Comparison of ENCODE assay signal across 25 cellular contexts in the genomic region with DNA sequence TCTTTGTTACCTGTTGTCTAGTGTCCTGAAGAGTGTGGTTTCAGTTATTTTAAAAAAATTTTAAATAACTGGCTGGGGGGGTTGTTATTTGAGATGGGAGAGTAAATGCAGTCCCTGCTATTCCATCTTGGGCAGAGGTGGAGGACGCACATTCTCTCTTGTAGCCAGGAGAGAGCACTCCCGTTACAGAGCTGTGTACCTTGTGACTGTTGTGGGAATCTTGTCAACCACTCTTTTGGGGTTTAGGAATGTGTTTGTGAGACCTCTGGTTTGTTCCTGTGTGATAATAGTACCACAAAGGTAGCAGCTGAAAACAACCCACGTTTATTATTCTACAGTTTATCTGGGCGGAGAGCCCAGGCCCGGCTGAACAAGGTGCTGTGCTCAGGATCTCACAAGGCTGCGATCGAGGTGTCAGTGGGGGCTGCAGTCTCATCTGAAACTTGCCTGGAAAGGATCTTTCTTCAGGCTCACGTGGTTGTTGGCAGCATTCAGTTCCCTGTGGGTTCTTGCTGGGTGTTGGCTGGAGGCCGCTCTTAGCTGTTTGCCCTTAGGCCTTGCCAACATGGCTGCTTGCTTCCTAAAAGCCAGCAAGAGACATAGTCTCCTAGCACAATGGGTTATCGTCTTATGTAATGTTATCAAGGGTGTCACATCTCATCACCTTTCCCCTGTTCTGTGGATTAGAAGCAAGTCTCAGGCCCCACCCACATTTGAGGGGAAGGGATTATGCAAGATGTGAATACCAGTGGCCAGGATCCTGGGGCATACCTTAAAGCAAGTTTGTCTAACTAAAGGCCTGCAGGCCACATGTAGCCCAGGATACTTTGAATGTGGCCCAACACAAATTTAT. TPM values are rescaled to one million over a fixed set of nuclear protein-coding genes. Genes with fewer than 3 reads are reported as not detected.
A peak's percentile ranks its signal among the peaks of the same experiment; 100 is the strongest.
DNase-seq lines count a peak whose midpoint lies in the region; ATAC-seq, FAIRE-seq and TF ChIP-seq lines count a peak whose summit lies in the region.
"Had no signal": no experiment of that assay in that cellular context is flagged by ENCODE, and none has a peak within 500 bp of the region (broad histone marks: within the 10 kb centered on the region; RNA-seq: fewer than 3 reads in every experiment).

No MANE protein-coding gene starts in this region.

- H3K27me3 Mint-ChIP-seq in progenitor cell of endocrine pancreas, result no peaks in the 10 kb centered on the region
- H3K27me3 Mint-ChIP-seq: activated naive CD8-positive, alpha-beta T cell had no signal

- peaks cover 62% of the 10 kb centered on the region for H3K36me3 Mint-ChIP-seq in progenitor cell of endocrine pancreas (ENCODE audit: insufficient read depth)

- 89% methylated on average over 10 of the region's 10 CpGs for WGBS in mammary epithelial cell (ENCODE audit: low coverage, missing lambda C conversion rate)
- WGBS in right cardiac atrium, result 80% methylated on average over 10 of the region's 10 CpGs
- 90 to 95% methylated on average over 10 of the region's 10 CpGs for WGBS in sigmoid colon, 2 donors
- 83% methylated on average over 6 of the region's 10 CpGs for WGBS in suprapubic skin

- ATAC-seq in right cardiac atrium, result peak in 1 of 2 donors; percentile 49
- no peak for ATAC-seq in GM18519 (IDR thresholded peaks at IDR 0.05; ENCODE audit: low FRiP score, unreplicated experiment)
- ATAC-seq: activated CD4-positive, CD25-positive, alpha-beta regulatory T cell treated with anti-CD3 and anti-CD28 coated beads, Interleukin-2, amount 50 U/mL, for 24 hours; activated CD8-positive, alpha-beta T cell treated with anti-CD3 and anti-CD28 coated beads, Interleukin-2, amount 10 ng/mL, durations not matched to agents 7 days and 5 days; activated T-cell treated with anti-CD3 and anti-CD28 coated beads, Interleukin-2, amount 50 U/mL, for 4 hours had no signal

- TF ChIP-seq POLR2A in GM12892 (IDR thresholded peaks at IDR 0.05; ENCODE audit: low read depth, low read length) (no peak), sigmoid colon (IDR thresholded peaks at IDR 0.05) (no peak), suprapubic skin (IDR thresholded peaks at IDR 0.05) (no peak)

- H3K9me3 ChIP-seq in mammary epithelial cell (replicated peaks; ENCODE audit: insufficient read depth, low read length) (peaks cover 12% of the 10 kb centered on the region), right cardiac atrium (ENCODE audit: control insufficient read depth, low read length) (no peaks in the 10 kb centered on the region), sigmoid colon (peaks cover 7 to 15% (median 9%) of the 10 kb centered on the region in 4 donors), colonic mucosa (no peaks in the 10 kb centered on the region), suprapubic skin (no peaks in the 10 kb centered on the region)

- H4K20me1 ChIP-seq in mammary epithelial cell (ENCODE audit: insufficient read depth, low read length), result no peaks in the 10 kb centered on the region

- FAIRE-seq in GM12892 (lab: Jason Lieb, UNC), result peak; percentile 68

- H2AFZ ChIP-seq in mammary epithelial cell (ENCODE audit: low read depth, low read length), result no peak overlapping the region
- H2AFZ ChIP-seq: neural progenitor cell had no signal

- peaks cover 3% of the 10 kb centered on the region for H3K79me2 ChIP-seq in mammary epithelial cell (ENCODE audit: insufficient read depth, low read length)

- no TSS peak for BruUV-seq in mammary epithelial cell (replicated peaks; lab: Mats Ljungman, UMichigan)

- H3K4me3 ChIP-seq in mammary epithelial cell (replicated peaks in 1 of 3; ENCODE audit: insufficient read depth in 1 of 3, low read depth in 2 of 3, low read length in 3 of 3), result no peak overlapping the region
- no peak overlapping the region for H3K4me3 ChIP-seq in right cardiac atrium (ENCODE audit: low read length)
- H3K4me3 ChIP-seq in sigmoid colon, result no peak overlapping the region
- no peak overlapping the region for H3K4me3 ChIP-seq in colonic mucosa
- no peak overlapping the region for H3K4me3 ChIP-seq in suprapubic skin
- H3K4me3 ChIP-seq: dorsolateral prefrontal cortex, neural progenitor cell had no signal

- in situ Hi-C loops in mammary epithelial cell (cut with MboI; ENCODE audit: low sequenced_read_pairs in 2 of 2), result no loop called here

- no peaks in the 10 kb centered on the region for H3K4me1 Mint-ChIP-seq in progenitor cell of endocrine pancreas (ENCODE audit: low read depth)
- H3K4me1 Mint-ChIP-seq: neural progenitor cell had no signal

- H3K36me3 ChIP-seq in mammary epithelial cell (ENCODE audit: insufficient read depth, low read length) (peaks cover 3% of the 10 kb centered on the region), sigmoid colon (peaks cover 18 to 74% (median 27%) of the 10 kb centered on the region in 4 donors), colonic mucosa (peaks cover 19% of the 10 kb centered on the region), suprapubic skin (peaks cover 98% of the 10 kb centered on the region)

- intact Hi-C loops in mammary epithelial cell (cut with micrococcal nuclease) (no loop called here), right cardiac atrium (cut with DNase I) (no loop called here), sigmoid colon (cut with DNase I) (loop anchor here (5.0 kb wide), 1 partner anchor 163 kb away; no protein-coding TSS in a partner anchor), colonic mucosa (cut with DNase I) (no loop called here)

- no peak overlapping the region for H3K4me2 ChIP-seq in mammary epithelial cell (ENCODE audit: insufficient read depth, low read depth, low read length)
- H3K4me2 ChIP-seq: neural progenitor cell had no signal

- H3K27me3 ChIP-seq in mammary epithelial cell (ENCODE audit: insufficient read depth, low read length) (no peaks in the 10 kb centered on the region), right cardiac atrium (ENCODE audit: control insufficient read depth, insufficient read depth) (no peaks in the 10 kb centered on the region), sigmoid colon (no peaks in the 10 kb centered on the region), colonic mucosa (no peaks in the 10 kb centered on the region), suprapubic skin (no peaks in the 10 kb centered on the region)
- H3K27me3 ChIP-seq: brain microvascular endothelial cell, dorsolateral prefrontal cortex, neural progenitor cell had no signal

- H3K4me1 ChIP-seq in mammary epithelial cell (ENCODE audit: insufficient read depth, low read length) (no peaks in the 10 kb centered on the region), right cardiac atrium (ENCODE audit: control insufficient read depth, insufficient read depth, low read length) (peaks cover 4% of the 10 kb centered on the region), sigmoid colon (peaks cover 0 to 64% (median 46%) of the 10 kb centered on the region in 4 donors), colonic mucosa (no peaks in the 10 kb centered on the region), suprapubic skin (no peaks in the 10 kb centered on the region)
- H3K4me1 ChIP-seq: neural progenitor cell had no signal

- peaks cover 17% of the 10 kb centered on the region for H3K9me3 Mint-ChIP-seq in progenitor cell of endocrine pancreas (ENCODE audit: low read depth)

- dilution Hi-C loops in mammary epithelial cell (cut with HindIII; ENCODE audit: low sequenced_read_pairs), result no loop called here

- DNase-seq in GM12892 (ENCODE audit: insufficient read length), result no peak
- DNase-seq in mammary epithelial cell, result peak; percentile 1
- DNase-seq in right cardiac atrium, result no peak
- peak; percentile 84 for DNase-seq in sigmoid colon
- DNase-seq in colonic mucosa, result no peak
- no peak for DNase-seq in progenitor cell of endocrine pancreas (ENCODE audit: low spot score, unreplicated experiment)
- DNase-seq in suprapubic skin (ENCODE audit: low spot score in 2 of 2), result no peak
- DNase-seq: activated CD8-positive, alpha-beta T cell treated with anti-CD3 and anti-CD28 coated beads, Interleukin-2, amount 10 ng/mL, durations not matched to agents 7 days and 5 days; activated T-cell treated with anti-CD3 and anti-CD28 coated beads, Interleukin-2, amount 50 U/mL, for 4 hours; brain microvascular endothelial cell; DMS 273 treated with DMSO at 0.1 percent for 48 hours; left cardiac atrium; NCI-H1436; NCI-H2171; NCI-H69 had no signal

- no peak for TF ChIP-seq EP300 in sigmoid colon (IDR thresholded peaks at IDR 0.05)
- no peak for TF ChIP-seq EP300 in suprapubic skin (IDR thresholded peaks at IDR 0.05)

- H3K9ac ChIP-seq in mammary epithelial cell (ENCODE audit: insufficient read depth, low read length), result no peak overlapping the region
- no peak overlapping the region for H3K9ac ChIP-seq in colonic mucosa (ENCODE audit: low read depth in 2 of 2, low read length in 2 of 2)
- H3K9ac ChIP-seq: neural progenitor cell had no signal

- TF ChIP-seq CTCF in mammary epithelial cell (conservative IDR thresholded peaks at IDR 0.05 in 1 of 2, IDR thresholded peaks at IDR 0.05 in 1 of 2; ENCODE audit: extremely low read depth in 1 of 2, insufficient read depth in 1 of 2, low read depth in 1 of 2, low read length in 2 of 2) (no peak), sigmoid colon (IDR thresholded peaks at IDR 0.05) (no peak), colonic mucosa (IDR thresholded peaks at IDR 0.05) (no peak), progenitor cell of endocrine pancreas (IDR thresholded peaks at IDR 0.05; ENCODE audit: unreplicated experiment) (no peak), suprapubic skin (IDR thresholded peaks at IDR 0.05) (no peak)

- H3K4me3 Mint-ChIP-seq in progenitor cell of endocrine pancreas (ENCODE audit: low read depth), result no peak overlapping the region
- H3K4me3 Mint-ChIP-seq: activated CD8-positive, alpha-beta T cell treated with anti-CD3 and anti-CD28 coated beads, Interleukin-2, amount 10 ng/mL, durations not matched to agents 7 days and 5 days; activated naive CD8-positive, alpha-beta T cell; activated T-cell treated with anti-CD3 and anti-CD28 coated beads, Interleukin-2, amount 50 U/mL, for 4 hours; neural progenitor cell had no signal

- H3K27ac ChIP-seq in mammary epithelial cell (ENCODE audit: insufficient read depth, low read depth, low read length), result no peak overlapping the region
- H3K27ac ChIP-seq in right cardiac atrium (ENCODE audit: low read length), result peak overlapping the region; percentile 16
- peak overlapping the region; percentile 80 to 94 (median 85) for H3K27ac ChIP-seq in sigmoid colon
- H3K27ac ChIP-seq in colonic mucosa, result no peak overlapping the region
- H3K27ac ChIP-seq in suprapubic skin, result no peak overlapping the region
- H3K27ac ChIP-seq: brain microvascular endothelial cell, C4-2B, neural progenitor cell had no signal

- no peak overlapping the region for H3K27ac Mint-ChIP-seq in progenitor cell of endocrine pancreas
- H3K27ac Mint-ChIP-seq: activated CD8-positive, alpha-beta T cell treated with anti-CD3 and anti-CD28 coated beads, Interleukin-2, amount 10 ng/mL, durations not matched to agents 7 days and 5 days; activated naive CD8-positive, alpha-beta T cell; neural progenitor cell had no signal

- CTCF ChIA-PET in mammary epithelial cell (lab: Charles Lee; ENCODE audit: low non-redundant PET), result no interaction called here

RNA-seq across cellular contexts. Expression of gene IGHMBP2, which starts 20.6 kb away (rescaled TPM):
- polyA plus RNA-seq in GM12892 (2012; ENCODE audit: missing spikeins), result 5.9 TPM
- total RNA-seq in mammary epithelial cell (10 to 100 TPM in 1 of 2 donors, 1 to 10 TPM in 1; 8.2 to 19.6 TPM), right cardiac atrium (10 to 100 TPM; 11.1 to 12.7 (median 11.9) TPM), sigmoid colon (10 to 100 TPM; 12.2 to 41.3 (median 30.4) TPM), colonic mucosa (10 to 100 TPM; 16.6 to 20.4 TPM), progenitor cell of endocrine pancreas (30.6 and 30.8 TPM in 2 replicates), suprapubic skin (10 to 100 TPM; 22.9 to 55.0 (median 30.3) TPM)
- polyA plus RNA-seq in mammary epithelial cell (8.9 TPM), right cardiac atrium (10.4 TPM), sigmoid colon (10 to 100 TPM in 1 of 3 donors, 1 to 10 TPM in 2; 5.4 to 15.7 (median 8.1) TPM)
- polyA minus RNA-seq in mammary epithelial cell, result 29.0 TPM

RNA-seq across cellular contexts. Expression of gene MRPL21, which starts 20.7 kb away (rescaled TPM):
- polyA plus RNA-seq in GM12892 (2012; ENCODE audit: missing spikeins), result 77.6 TPM
- total RNA-seq in mammary epithelial cell (10 to 100 TPM; 30.2 to 66.3 TPM), right cardiac atrium (10 to 100 TPM; 57.3 to 85.5 (median 80.0) TPM), sigmoid colon (10 to 100 TPM; 53.7 to 99.1 (median 67.5) TPM), colonic mucosa (100 to 1,000 TPM in 1 of 2 donors, 10 to 100 TPM in 1; 59.8 to 104 TPM), progenitor cell of endocrine pancreas (51.4 and 54.0 TPM in 2 replicates), suprapubic skin (10 to 100 TPM; 28.6 to 43.8 (median 35.0) TPM)
- polyA plus RNA-seq in mammary epithelial cell (83.0 TPM), right cardiac atrium (144 TPM), sigmoid colon (100 to 1,000 TPM; 107 to 134 (median 124) TPM)
- 14.2 TPM for polyA minus RNA-seq in mammary epithelial cell

RNA-seq across cellular contexts. Expression of gene MRGPRD, which starts 56.5 kb away (rescaled TPM):
- not detected for polyA plus RNA-seq in GM12892 (2012; ENCODE audit: missing spikeins)
- not detected for total RNA-seq in mammary epithelial cell
- not detected for polyA plus RNA-seq in mammary epithelial cell
- not detected for polyA minus RNA-seq in mammary epithelial cell
- total RNA-seq in right cardiac atrium, result not detected
- not detected for polyA plus RNA-seq in right cardiac atrium
- total RNA-seq in sigmoid colon, result 1 to 10 TPM in 3 of 4 donors, not detected in 1; 1.9 to 2.2 (median 2.1) TPM
- not detected for polyA plus RNA-seq in sigmoid colon
- total RNA-seq in colonic mucosa, result not detected
- total RNA-seq in progenitor cell of endocrine pancreas, result not detected in 2 replicates
- not detected for total RNA-seq in suprapubic skin
- total RNA-seq: activated CD8-positive, alpha-beta T cell treated with anti-CD3 and anti-CD28 coated beads, Interleukin-2, amount 10 ng/mL, durations not matched to agents 7 days and 5 days; activated T-cell treated with anti-CD3 and anti-CD28 coated beads, Interleukin-2, amount 50 U/mL, for 4 hours; dorsolateral prefrontal cortex; epithelial cell of proximal tubule; left cardiac atrium; LHCN-M2; pulmonary artery endothelial cell; subcutaneous adipose tissue had no signal

Comparison
In these comparisons a context has a peak if more than half of its experiments do, and no peak if none do; other contexts are left out.
1. DNase-seq: peak in mammary epithelial cell (single experiment) and sigmoid colon (single experiment); none in GM12892 (single experiment), right cardiac atrium (0 of 3), colonic mucosa (single experiment), progenitor cell of endocrine pancreas (single experiment) and suprapubic skin (0 of 2).
2. H3K27ac ChIP-seq: peak in right cardiac atrium (single experiment) and sigmoid colon (4 of 4); none in mammary epithelial cell (single experiment), colonic mucosa (single experiment) and suprapubic skin (single experiment).